2 cellular contexts compared by ENCODE assay signal in genomic region chr7:148921189-148921588, GRCh38.
TF ChIP-seq lines count a peak whose summit lies in the region.

No MANE protein-coding gene starts in this region.

TF ChIP-seq in H1, 55 proteins besides CTCF, POLR2A, EP300 and RAD21:
- TF ChIP-seq HDAC6 (IDR thresholded peaks at IDR 0.05; ENCODE audit: low read depth, low read length) (no peak), BCL11A (IDR thresholded peaks at IDR 0.05; ENCODE audit: low read depth in 2 of 2, low read length in 2 of 2) (no peak), BRCA1 (IDR thresholded peaks at IDR 0.05; ENCODE audit: low read depth, low read length) (no peak), SAP30 (IDR thresholded peaks at IDR 0.05; ENCODE audit: insufficient read depth, insufficient replicate concordance, low read length) (no peak), CBX5 (IDR thresholded peaks at IDR 0.05; ENCODE audit: low read depth, low read length) (no peak), ASH2L (IDR thresholded peaks at IDR 0.05; ENCODE audit: low read length) (no peak), TBP (IDR thresholded peaks at IDR 0.05; ENCODE audit: low read depth, low read length) (no peak), MAFK (IDR thresholded peaks at IDR 0.05; ENCODE audit: low read depth, low read length) (no peak), CHD7 (IDR thresholded peaks at IDR 0.05; ENCODE audit: insufficient replicate concordance, low read length) (no peak), EGR1 (IDR thresholded peaks at IDR 0.05; ENCODE audit: borderline replicate concordance, low read depth, low read length) (no peak), CHD1 (IDR thresholded peaks at IDR 0.05; ENCODE audit: low read depth, low read length) (no peak), KDM1A (IDR thresholded peaks at IDR 0.05; ENCODE audit: borderline replicate concordance, low read length) (no peak), SP2 (IDR thresholded peaks at IDR 0.05; ENCODE audit: low read length) (no peak), ZNF274 (IDR thresholded peaks at IDR 0.05; ENCODE audit: borderline replicate concordance, extremely low read depth, low read length) (no peak), SIRT6 (IDR thresholded peaks at IDR 0.05; ENCODE audit: low read length) (no peak), JUN (IDR thresholded peaks at IDR 0.05; ENCODE audit: low read depth, low read length) (no peak), CBX8 (IDR thresholded peaks at IDR 0.05; ENCODE audit: borderline replicate concordance, low read depth, low read length) (no peak), SIX5 (IDR thresholded peaks at IDR 0.05; ENCODE audit: low read depth, low read length) (no peak)

TF ChIP-seq in HepG2, 621 proteins besides CTCF, POLR2A, EP300 and RAD21:
- TF ChIP-seq TFAP4 (IDR thresholded peaks at IDR 0.05; ENCODE audit: borderline replicate concordance, low read depth) = no peak
- no peak for TF ChIP-seq CBX2 (IDR thresholded peaks at IDR 0.05; ENCODE audit: low read depth, low read length)
- TF ChIP-seq CBX2 (CRISPR knock-in tag; IDR thresholded peaks at IDR 0.05; ENCODE audit: low read depth) = no peak
- TF ChIP-seq PHF5A (CRISPR knock-in tag; IDR thresholded peaks at IDR 0.05; ENCODE audit: low read depth, unreplicated experiment) = no peak
- no peak for TF ChIP-seq ZNF691 (CRISPR knock-in tag; IDR thresholded peaks at IDR 0.05; ENCODE audit: borderline replicate concordance, low read depth)
